23 cellular contexts compared by ENCODE assay signal in the genomic region with DNA sequence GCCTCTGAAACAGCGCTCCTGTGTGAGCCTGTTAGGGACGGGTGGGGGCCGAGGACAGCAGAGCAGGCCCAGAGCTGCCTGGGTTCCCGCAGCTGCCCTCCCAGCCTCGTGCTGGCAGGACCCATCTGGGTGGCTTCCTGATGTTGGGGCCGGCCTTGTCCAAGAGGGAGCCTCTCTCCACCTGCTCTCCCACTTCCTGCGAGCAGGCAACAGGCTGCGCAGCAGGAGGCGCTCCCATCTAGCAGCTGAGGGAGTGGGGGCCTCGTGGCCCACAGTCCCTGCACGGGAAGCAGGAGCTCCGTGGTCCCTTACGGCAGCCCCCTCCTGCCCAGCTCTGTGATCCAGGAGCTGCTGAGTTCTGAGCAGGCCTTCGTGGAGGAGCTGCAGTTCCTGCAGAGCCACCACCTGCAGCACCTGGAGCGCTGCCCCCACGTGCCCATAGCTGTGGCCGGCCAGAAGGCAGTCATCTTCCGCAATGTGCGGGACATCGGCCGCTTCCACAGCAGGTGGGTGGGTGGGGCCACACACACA.
DNase-seq lines count a peak whose midpoint lies in the region; ATAC-seq, FAIRE-seq and TF ChIP-seq lines count a peak whose summit lies in the region.
"Had no signal": no experiment of that assay in that cellular context is flagged by ENCODE, and none has a peak within 500 bp of the region (broad histone marks: within the 10 kb centered on the region; RNA-seq: fewer than 3 reads in every experiment).

No MANE protein-coding gene starts in this region.

- H3K9me3 ChIP-seq in pancreas (no peaks in the 10 kb centered on the region), spleen (peaks cover 0 to under 1% (median 0%) of the 10 kb centered on the region in 8 donors)
- H3K9me3 ChIP-seq: esophagus muscularis mucosa, stomach had no signal

- no peaks in the 10 kb centered on the region for H3K36me3 Mint-ChIP-seq in effector memory CD8-positive, alpha-beta T cell (ENCODE audit: insufficient read depth)

- H3K4me1 ChIP-seq in pancreas (no peaks in the 10 kb centered on the region), spleen (no peaks in the 10 kb centered on the region)
- H3K4me1 ChIP-seq: esophagus muscularis mucosa, parathyroid adenoma, SJSA1, stomach had no signal

- no peak overlapping the region for H3K27ac Mint-ChIP-seq in effector memory CD8-positive, alpha-beta T cell
- H3K27ac Mint-ChIP-seq: activated T-helper 1 cell treated with anti-CD3 and anti-CD28 coated beads, Interleukin-12 subunit alpha, Interleukin-12 subunit beta, Interleukin-2, Interleukin-4 antibody, amounts not matched to agents 30 ng/mL and 10 ng/mL and 1 ng/mL, durations not matched to agents 14 hours and 24 hours and 36 hours had no signal

- peaks cover 0 to 7% (median 0%) of the 10 kb centered on the region in 3 donors for H3K36me3 ChIP-seq in pancreas
- peaks cover 0 to 90% (median 12%) of the 10 kb centered on the region in 6 donors for H3K36me3 ChIP-seq in spleen
- H3K36me3 ChIP-seq: SJSA1 had no signal

- H3K4me3 Mint-ChIP-seq in effector memory CD8-positive, alpha-beta T cell, result no peak overlapping the region
- H3K4me3 Mint-ChIP-seq: activated T-helper 1 cell treated with anti-CD3 and anti-CD28 coated beads, Interleukin-12 subunit alpha, Interleukin-12 subunit beta, Interleukin-2, Interleukin-4 antibody, amounts not matched to agents 30 ng/mL and 10 ng/mL and 1 ng/mL, durations not matched to agents 14 hours and 24 hours and 36 hours had no signal

- no peak for FAIRE-seq in pancreas (lab: Jason Lieb, UNC)
- FAIRE-seq: H1 had no signal

- H3K27me3 Mint-ChIP-seq in effector memory CD8-positive, alpha-beta T cell, result no peaks in the 10 kb centered on the region

- TF ChIP-seq CTCF in pancreas (IDR thresholded peaks at IDR 0.05), result no peak
- no peak for TF ChIP-seq CTCF in spleen (IDR thresholded peaks at IDR 0.05 in 8 of 11, conservative IDR thresholded peaks at IDR 0.05 in 3 of 11)

- intact Hi-C loops in left ventricle myocardium superior (cut with micrococcal nuclease), result no loop called here
- intact Hi-C loops in pancreas (cut with DNase I), result no loop called here
- intact Hi-C loops in spleen (cut with DNase I; ENCODE audit: low total_unique reads), result no loop called here

- DNase-seq in G401 (ENCODE audit: low spot score) (peak; percentile 66), NCI-H146 (lab: John Stamatoyannopoulos, UW) (peak; percentile 65), left ventricle myocardium superior (peak; percentile 22), pancreas (peak in 4 of 6 donors; percentile 5 to 46 (median 26)), RKO (ENCODE audit: low spot score) (no peak), spleen (no peak)
- DNase-seq in stimulated activated naive CD4-positive, alpha-beta T cell (lab: John Stamatoyannopoulos, UW), result no peak
- no peak for DNase-seq in effector memory CD8-positive, alpha-beta T cell
- DNase-seq: AML-193; COR-L47; effector CD4-positive, alpha-beta T cell; NCI-H1694 treated with DMSO at 0.1 percent for 48 hours; NCI-H774; OCI-M1; stimulated activated CD4-positive, alpha-beta T cell treated with anti-CD3 and anti-CD28 coated beads, Interleukin-2, amount 100 ng/mL, for 48 hours; stomach had no signal

- peaks cover 0 to 2% of the 10 kb centered on the region in 2 donors for H3K9me3 Mint-ChIP-seq in effector memory CD8-positive, alpha-beta T cell

- H3K27ac ChIP-seq in pancreas (no peak overlapping the region), spleen (no peak overlapping the region)
- H3K27ac ChIP-seq: cardiac muscle cell, esophagus muscularis mucosa, parathyroid adenoma, SJSA1, stomach, VCaP had no signal

- no peak for TF ChIP-seq POLR2A in spleen (IDR thresholded peaks at IDR 0.05)

- H3K27me3 ChIP-seq in pancreas (no peaks in the 10 kb centered on the region), spleen (replicated peaks in 1 of 7) (no peaks in the 10 kb centered on the region)
- H3K27me3 ChIP-seq: cardiac muscle cell, esophagus muscularis mucosa, SJSA1, stomach had no signal

- H3K4me1 Mint-ChIP-seq in effector memory CD8-positive, alpha-beta T cell (ENCODE audit: low read depth in 2 of 2), result no peaks in the 10 kb centered on the region

- no peak for ATAC-seq in left ventricle myocardium superior
- no peak for ATAC-seq in pancreas
- no peak for ATAC-seq in effector memory CD8-positive, alpha-beta T cell (replicated peaks)

- WGBS in pancreas, 2 donors, result 90 to 95% methylated on average over 21 of the region's 21 CpGs
- 80 to 91% (median 89%) methylated on average over 7 to 21 of the region's 21 CpGs for WGBS in spleen, 5 donors

- in situ Hi-C loops in G401 (cut with HindIII; ENCODE audit: low sequenced_read_pairs), result no loop called here

- H3K4me3 ChIP-seq in pancreas (no peak overlapping the region), spleen (no peak overlapping the region)
- H3K4me3 ChIP-seq: cardiac muscle cell, esophagus muscularis mucosa, SJSA1, stomach had no signal

Comparison
In these comparisons a context has a peak if more than half of its experiments do, and no peak if none do; other contexts are left out.
1. DNase-seq: peak in G401 (single experiment), NCI-H146 (single experiment), left ventricle myocardium superior (single experiment) and pancreas (4 of 6); none in stimulated activated naive CD4-positive, alpha-beta T cell (0 of 6), effector memory CD8-positive, alpha-beta T cell (0 of 3), RKO (single experiment) and spleen (single experiment).